25 cellular contexts compared by ENCODE assay signal in the genomic region with DNA sequence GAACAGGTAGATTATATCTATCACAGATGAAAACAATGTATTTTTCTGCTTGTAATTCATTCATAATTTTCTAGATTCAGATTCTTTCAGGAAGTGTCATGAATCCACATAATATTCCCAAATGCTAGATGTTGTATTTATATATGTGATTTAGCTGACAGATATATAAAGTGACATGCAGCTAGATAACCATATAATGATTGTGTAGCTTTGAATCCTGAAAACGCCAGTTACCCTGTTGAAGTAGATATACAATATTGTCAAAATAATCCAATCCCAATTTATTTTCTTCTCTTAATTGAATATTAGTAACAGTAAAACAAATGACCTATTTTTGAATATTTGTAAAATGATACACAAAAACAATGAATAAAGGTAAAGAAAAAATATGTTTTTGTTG.
"Had no signal": no experiment of that assay in that cellular context is flagged by ENCODE, and none has a peak within 500 bp of the region (broad histone marks: within the 10 kb centered on the region; RNA-seq: fewer than 3 reads in every experiment).

No MANE protein-coding gene starts in this region.

- DNase-seq: colonic mucosa; cortex of kidney; dermis blood vessel endothelial cell; dorsolateral prefrontal cortex; effector CD4-positive, alpha-beta T cell; effector CD8-positive, alpha-beta T cell; effector memory CD4-positive, alpha-beta T cell; effector memory CD8-positive, alpha-beta T cell; endodermal cell; erythroblast; esophagus squamous epithelium; foreskin fibroblast; foreskin keratinocyte; foreskin melanocyte; gastrocnemius medialis; glutamatergic neuron; head of caudate nucleus had no signal

- H3K36me3 ChIP-seq: colonic mucosa, esophagus muscularis mucosa, esophagus squamous epithelium, gastrocnemius medialis, gastroesophageal sphincter had no signal

- H3K4me1 ChIP-seq: colonic mucosa, esophagus muscularis mucosa, esophagus squamous epithelium, foreskin keratinocyte, gastrocnemius medialis, gastroesophageal sphincter had no signal

- H3K27ac ChIP-seq: colonic mucosa, coronary artery, dorsolateral prefrontal cortex, epithelial cell of prostate, esophagus muscularis mucosa, esophagus squamous epithelium, foreskin keratinocyte, gastrocnemius medialis, gastroesophageal sphincter had no signal

- ATAC-seq: effector memory CD8-positive, alpha-beta T cell; esophagus mucosa; foreskin keratinocyte; gastrocnemius medialis; gastroesophageal sphincter had no signal

- H3K9me3 ChIP-seq: colonic mucosa, gastrocnemius medialis had no signal

- H3K4me3 ChIP-seq: colonic mucosa, coronary artery, dorsolateral prefrontal cortex, esophagus muscularis mucosa, esophagus squamous epithelium, gastrocnemius medialis, gastroesophageal sphincter had no signal

- FAIRE-seq: colon, endometrium, endothelial cell of umbilical vein had no signal

- H3K27me3 ChIP-seq: colonic mucosa, dorsolateral prefrontal cortex, esophagus muscularis mucosa, esophagus squamous epithelium, foreskin keratinocyte, gastrocnemius medialis, gastroesophageal sphincter had no signal
